Comparison of ENCODE assay signal across 13 cellular contexts in the genomic region with DNA sequence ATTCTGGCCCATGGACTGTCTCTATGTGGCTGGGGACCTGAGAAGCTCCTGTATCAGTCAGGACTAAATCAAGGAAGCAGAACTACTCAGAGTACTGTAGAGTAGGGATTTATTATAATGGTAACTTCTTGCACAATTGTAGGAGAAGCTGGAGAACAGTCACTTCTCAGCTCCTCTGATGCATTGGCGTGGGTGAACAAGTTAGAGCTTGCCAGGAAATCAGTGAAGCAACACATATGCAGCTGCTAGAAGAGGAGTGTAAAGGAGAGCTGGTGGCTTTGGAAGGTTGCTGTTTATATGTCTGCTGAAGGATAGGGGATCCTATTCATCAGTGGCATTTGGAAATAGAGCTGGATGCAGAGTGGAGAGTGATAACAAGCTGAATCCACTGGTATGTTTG.
DNase-seq lines count a peak whose midpoint lies in the region; ATAC-seq and TF ChIP-seq lines count a peak whose summit lies in the region.
"Had no signal": no experiment of that assay in that cellular context is flagged by ENCODE, and none has a peak within 500 bp of the region (broad histone marks: within the 10 kb centered on the region; RNA-seq: fewer than 3 reads in every experiment).

No MANE protein-coding gene starts in this region.

- DNase-seq in Ammon's horn (ENCODE audit: low spot score) (peak; percentile 68), NCI-H1694 treated with DMSO at 0.1 percent for 48 hours (lab: John Stamatoyannopoulos, UW) (peak; percentile 31), dedifferentiated amniotic fluid mesenchymal stem cell (ENCODE audit: extremely low spot score) (peak; percentile 74), myocyte (ENCODE audit: low read depth) (peak; percentile 61), dermis blood vessel endothelial cell (no peak)
- DNase-seq: activated CD8-positive, alpha-beta T cell treated with anti-CD3 and anti-CD28 coated beads, Interleukin-2, amount 10 ng/mL, durations not matched to agents 7 days and 5 days; H7; naive thymus-derived CD8-positive, alpha-beta T cell; NCI-H2029; stimulated activated CD4-positive, alpha-beta T cell treated with anti-CD3 and anti-CD28 coated beads, Interleukin-4, amount 100 ng/mL, for 24 hours had no signal

- ATAC-seq in GM18870 (IDR thresholded peaks at IDR 0.05; ENCODE audit: unreplicated experiment) (no peak), GM21786 (IDR thresholded peaks at IDR 0.05; ENCODE audit: unreplicated experiment) (no peak), SK-N-SH treated with all-trans-retinoic acid at 6 μM for 48 hours (no peak)
- ATAC-seq: activated CD8-positive, alpha-beta T cell treated with anti-CD3 and anti-CD28 coated beads, Interleukin-2, amount 10 ng/mL, durations not matched to agents 7 days and 5 days; naive thymus-derived CD8-positive, alpha-beta T cell had no signal

TF ChIP-seq in SK-N-SH treated with all-trans-retinoic acid at 6 μM for 48 hours, 23 proteins besides CTCF, POLR2A, EP300 and RAD21:
- TF ChIP-seq, protein P1, sequence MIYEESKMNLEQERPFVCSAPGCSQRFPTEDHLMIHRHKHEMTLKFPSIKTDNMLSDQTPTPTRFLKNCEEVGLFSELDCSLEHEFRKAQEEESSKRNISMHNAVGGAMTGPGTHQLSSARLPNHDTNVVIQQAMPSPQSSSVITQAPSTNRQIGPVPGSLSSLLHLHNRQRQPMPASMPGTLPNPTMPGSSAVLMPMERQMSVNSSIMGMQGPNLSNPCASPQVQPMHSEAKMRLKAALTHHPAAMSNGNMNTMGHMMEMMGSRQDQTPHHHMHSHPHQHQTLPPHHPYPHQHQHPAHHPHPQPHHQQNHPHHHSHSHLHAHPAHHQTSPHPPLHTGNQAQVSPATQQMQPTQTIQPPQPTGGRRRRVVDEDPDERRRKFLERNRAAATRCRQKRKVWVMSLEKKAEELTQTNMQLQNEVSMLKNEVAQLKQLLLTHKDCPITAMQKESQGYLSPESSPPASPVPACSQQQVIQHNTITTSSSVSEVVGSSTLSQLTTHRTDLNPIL (CRISPR knock-in tag; IDR thresholded peaks at IDR 0.05; ENCODE audit: low read depth): no peak
- TF ChIP-seq ARNTL (CRISPR knock-in tag; IDR thresholded peaks at IDR 0.05; ENCODE audit: borderline replicate concordance, low read depth) (no peak), GLIS3 (CRISPR knock-in tag; IDR thresholded peaks at IDR 0.05) (no peak), ZNF565 (CRISPR knock-in tag; conservative IDR thresholded peaks at IDR 0.05; ENCODE audit: low read depth) (no peak), PPARA (CRISPR knock-in tag; IDR thresholded peaks at IDR 0.05; ENCODE audit: borderline replicate concordance) (no peak), CSDC2 (CRISPR knock-in tag; IDR thresholded peaks at IDR 0.05) (no peak), ZNF70 (CRISPR knock-in tag; IDR thresholded peaks at IDR 0.05) (no peak), ZFP30 (CRISPR knock-in tag; IDR thresholded peaks at IDR 0.05) (no peak), ESRRG (CRISPR knock-in tag; IDR thresholded peaks at IDR 0.05) (no peak), TOX (CRISPR knock-in tag; IDR thresholded peaks at IDR 0.05; ENCODE audit: borderline replicate concordance) (no peak), SNAI2 (CRISPR knock-in tag; IDR thresholded peaks at IDR 0.05) (no peak), RARB (CRISPR knock-in tag; IDR thresholded peaks at IDR 0.05) (no peak), ZC3H10 (CRISPR knock-in tag; IDR thresholded peaks at IDR 0.05) (no peak), ZFP3 (CRISPR knock-in tag; IDR thresholded peaks at IDR 0.05) (no peak), TCF4 (CRISPR knock-in tag; IDR thresholded peaks at IDR 0.05; ENCODE audit: borderline replicate concordance) (no peak)
- TF ChIP-seq, protein P2, sequence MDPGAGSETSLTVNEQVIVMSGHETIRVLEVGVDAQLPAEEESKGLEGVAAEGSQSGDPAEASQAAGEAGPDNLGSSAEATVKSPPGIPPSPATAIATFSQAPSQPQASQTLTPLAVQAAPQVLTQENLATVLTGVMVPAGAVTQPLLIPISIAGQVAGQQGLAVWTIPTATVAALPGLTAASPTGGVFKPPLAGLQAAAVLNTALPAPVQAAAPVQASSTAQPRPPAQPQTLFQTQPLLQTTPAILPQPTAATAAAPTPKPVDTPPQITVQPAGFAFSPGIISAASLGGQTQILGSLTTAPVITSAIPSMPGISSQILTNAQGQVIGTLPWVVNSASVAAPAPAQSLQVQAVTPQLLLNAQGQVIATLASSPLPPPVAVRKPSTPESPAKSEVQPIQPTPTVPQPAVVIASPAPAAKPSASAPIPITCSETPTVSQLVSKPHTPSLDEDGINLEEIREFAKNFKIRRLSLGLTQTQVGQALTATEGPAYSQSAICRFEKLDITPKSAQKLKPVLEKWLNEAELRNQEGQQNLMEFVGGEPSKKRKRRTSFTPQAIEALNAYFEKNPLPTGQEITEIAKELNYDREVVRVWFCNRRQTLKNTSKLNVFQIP (CRISPR knock-in tag; IDR thresholded peaks at IDR 0.05; ENCODE audit: borderline replicate concordance, low read depth): no peak
- TF ChIP-seq, protein P3, sequence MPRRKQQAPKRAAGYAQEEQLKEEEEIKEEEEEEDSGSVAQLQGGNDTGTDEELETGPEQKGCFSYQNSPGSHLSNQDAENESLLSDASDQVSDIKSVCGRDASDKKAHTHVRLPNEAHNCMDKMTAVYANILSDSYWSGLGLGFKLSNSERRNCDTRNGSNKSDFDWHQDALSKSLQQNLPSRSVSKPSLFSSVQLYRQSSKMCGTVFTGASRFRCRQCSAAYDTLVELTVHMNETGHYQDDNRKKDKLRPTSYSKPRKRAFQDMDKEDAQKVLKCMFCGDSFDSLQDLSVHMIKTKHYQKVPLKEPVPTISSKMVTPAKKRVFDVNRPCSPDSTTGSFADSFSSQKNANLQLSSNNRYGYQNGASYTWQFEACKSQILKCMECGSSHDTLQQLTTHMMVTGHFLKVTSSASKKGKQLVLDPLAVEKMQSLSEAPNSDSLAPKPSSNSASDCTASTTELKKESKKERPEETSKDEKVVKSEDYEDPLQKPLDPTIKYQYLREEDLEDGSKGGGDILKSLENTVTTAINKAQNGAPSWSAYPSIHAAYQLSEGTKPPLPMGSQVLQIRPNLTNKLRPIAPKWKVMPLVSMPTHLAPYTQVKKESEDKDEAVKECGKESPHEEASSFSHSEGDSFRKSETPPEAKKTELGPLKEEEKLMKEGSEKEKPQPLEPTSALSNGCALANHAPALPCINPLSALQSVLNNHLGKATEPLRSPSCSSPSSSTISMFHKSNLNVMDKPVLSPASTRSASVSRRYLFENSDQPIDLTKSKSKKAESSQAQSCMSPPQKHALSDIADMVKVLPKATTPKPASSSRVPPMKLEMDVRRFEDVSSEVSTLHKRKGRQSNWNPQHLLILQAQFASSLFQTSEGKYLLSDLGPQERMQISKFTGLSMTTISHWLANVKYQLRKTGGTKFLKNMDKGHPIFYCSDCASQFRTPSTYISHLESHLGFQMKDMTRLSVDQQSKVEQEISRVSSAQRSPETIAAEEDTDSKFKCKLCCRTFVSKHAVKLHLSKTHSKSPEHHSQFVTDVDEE (CRISPR knock-in tag; IDR thresholded peaks at IDR 0.05): no peak
- TF ChIP-seq, protein P4, sequence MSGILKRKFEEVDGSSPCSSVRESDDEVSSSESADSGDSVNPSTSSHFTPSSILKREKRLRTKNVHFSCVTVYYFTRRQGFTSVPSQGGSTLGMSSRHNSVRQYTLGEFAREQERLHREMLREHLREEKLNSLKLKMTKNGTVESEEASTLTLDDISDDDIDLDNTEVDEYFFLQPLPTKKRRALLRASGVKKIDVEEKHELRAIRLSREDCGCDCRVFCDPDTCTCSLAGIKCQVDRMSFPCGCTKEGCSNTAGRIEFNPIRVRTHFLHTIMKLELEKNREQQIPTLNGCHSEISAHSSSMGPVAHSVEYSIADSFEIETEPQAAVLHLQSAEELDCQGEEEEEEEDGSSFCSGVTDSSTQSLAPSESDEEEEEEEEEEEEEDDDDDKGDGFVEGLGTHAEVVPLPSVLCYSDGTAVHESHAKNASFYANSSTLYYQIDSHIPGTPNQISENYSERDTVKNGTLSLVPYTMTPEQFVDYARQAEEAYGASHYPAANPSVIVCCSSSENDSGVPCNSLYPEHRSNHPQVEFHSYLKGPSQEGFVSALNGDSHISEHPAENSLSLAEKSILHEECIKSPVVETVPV (CRISPR knock-in tag; IDR thresholded peaks at IDR 0.05): no peak
- TF ChIP-seq, protein P5, sequence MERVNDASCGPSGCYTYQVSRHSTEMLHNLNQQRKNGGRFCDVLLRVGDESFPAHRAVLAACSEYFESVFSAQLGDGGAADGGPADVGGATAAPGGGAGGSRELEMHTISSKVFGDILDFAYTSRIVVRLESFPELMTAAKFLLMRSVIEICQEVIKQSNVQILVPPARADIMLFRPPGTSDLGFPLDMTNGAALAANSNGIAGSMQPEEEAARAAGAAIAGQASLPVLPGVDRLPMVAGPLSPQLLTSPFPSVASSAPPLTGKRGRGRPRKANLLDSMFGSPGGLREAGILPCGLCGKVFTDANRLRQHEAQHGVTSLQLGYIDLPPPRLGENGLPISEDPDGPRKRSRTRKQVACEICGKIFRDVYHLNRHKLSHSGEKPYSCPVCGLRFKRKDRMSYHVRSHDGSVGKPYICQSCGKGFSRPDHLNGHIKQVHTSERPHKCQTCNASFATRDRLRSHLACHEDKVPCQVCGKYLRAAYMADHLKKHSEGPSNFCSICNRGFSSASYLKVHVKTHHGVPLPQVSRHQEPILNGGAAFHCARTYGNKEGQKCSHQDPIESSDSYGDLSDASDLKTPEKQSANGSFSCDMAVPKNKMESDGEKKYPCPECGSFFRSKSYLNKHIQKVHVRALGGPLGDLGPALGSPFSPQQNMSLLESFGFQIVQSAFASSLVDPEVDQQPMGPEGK (CRISPR knock-in tag; IDR thresholded peaks at IDR 0.05; ENCODE audit: borderline replicate concordance): no peak
